Comparison of ENCODE assay signal across 20 cellular contexts in genomic region chr15:31444844-31445243, GRCh38.
"Had no signal": no experiment of that assay in that cellular context is flagged by ENCODE, and none has a peak within 500 bp of the region (broad histone marks: within the 10 kb centered on the region; RNA-seq: fewer than 3 reads in every experiment).

No MANE protein-coding gene starts in this region.

- H3K4me3 Mint-ChIP-seq: activated naive CD8-positive, alpha-beta T cell treated with anti-CD3 and anti-CD28 coated beads, Interleukin-2, amount 50 U/mL, for 24 hours; mesothelial cell of epicardium; naive thymus-derived CD8-positive, alpha-beta T cell had no signal

- H3K27me3 Mint-ChIP-seq: activated naive CD8-positive, alpha-beta T cell treated with anti-CD3 and anti-CD28 coated beads, Interleukin-2, amount 50 U/mL, for 24 hours; naive thymus-derived CD8-positive, alpha-beta T cell had no signal

- DNase-seq: activated CD4-positive, alpha-beta T cell treated with anti-CD3 and anti-CD28 coated beads for 1 hour; activated CD4-positive, alpha-beta T cell treated with anti-CD3 and anti-CD28 coated beads, Interleukin-2, amount 50 U/mL, for 4 hours; activated gamma-delta T cell; activated naive CD4-positive, alpha-beta T cell treated with anti-CD3 and anti-CD28 coated beads, Interleukin-2, amount 50 U/mL, for 16 hours; activated naive CD8-positive, alpha-beta T cell treated with anti-CD3 and anti-CD28 coated beads, Interleukin-2, amount 50 U/mL, for 24 hours; activated T-cell treated with anti-CD3 and anti-CD28 coated beads, Interleukin-2, amount 50 U/mL, for 48 hours; cortex of kidney; heart left ventricle; left ventricle myocardium superior; mammary epithelial cell; naive thymus-derived CD8-positive, alpha-beta T cell; stimulated activated CD4-positive, alpha-beta T cell treated with anti-CD3 and anti-CD28 coated beads, Interleukin-4, amount 100 ng/mL, for 24 hours; stomach; T-helper 9 cell had no signal

- H3K27ac Mint-ChIP-seq: activated naive CD8-positive, alpha-beta T cell treated with anti-CD3 and anti-CD28 coated beads, Interleukin-2, amount 50 U/mL, for 24 hours; mesothelial cell of epicardium had no signal

- H3K9me3 ChIP-seq: heart left ventricle, prostate gland, spleen, stomach, suprapubic skin, tibial nerve had no signal

- H3K27me3 ChIP-seq: heart left ventricle, spleen, stomach, suprapubic skin, tibial nerve had no signal

- ATAC-seq: activated naive CD8-positive, alpha-beta T cell treated with anti-CD3 and anti-CD28 coated beads, Interleukin-2, amount 50 U/mL, for 24 hours; heart left ventricle; left ventricle myocardium superior; naive thymus-derived CD8-positive, alpha-beta T cell had no signal

- H3K4me1 ChIP-seq: prostate gland had no signal

- H3K27ac ChIP-seq: cardiac muscle cell, prostate gland, suprapubic skin had no signal

- H3K36me3 ChIP-seq: cardiac muscle cell, heart left ventricle, prostate gland, spleen, stomach, suprapubic skin, tibial nerve had no signal

- H3K4me3 ChIP-seq: cardiac muscle cell, heart left ventricle, prostate gland, spleen, stomach, suprapubic skin, tibial nerve had no signal

- H3K9me3 Mint-ChIP-seq: activated naive CD8-positive, alpha-beta T cell treated with anti-CD3 and anti-CD28 coated beads, Interleukin-2, amount 50 U/mL, for 24 hours; mesothelial cell of epicardium; naive thymus-derived CD8-positive, alpha-beta T cell had no signal

- H3K36me3 Mint-ChIP-seq: mesothelial cell of epicardium; naive thymus-derived CD8-positive, alpha-beta T cell had no signal
